ENCODE assay signal across 30 cellular contexts in genomic region chr6:42834056-42834455, GRCh38.
"Had no signal": no experiment of that assay in that cellular context is flagged by ENCODE, and none has a peak within 500 bp of the region (broad histone marks: within the 10 kb centered on the region; RNA-seq: fewer than 3 reads in every experiment).

No MANE protein-coding gene starts in this region.

- H3K4me1 Mint-ChIP-seq: nephron, neural crest cell had no signal

- DNase-seq: hypothalamus; immature natural killer cell; kidney; left colon; left lung; lower lobe of right lung; mammary epithelial cell; mesenchymal stem cell; naive thymus-derived CD8-positive, alpha-beta T cell; nucleus accumbens; pancreas; posterior cingulate gyrus; retina; right cardiac atrium; stimulated activated CD4-positive, alpha-beta T cell treated with anti-CD3 and anti-CD28 coated beads, Interleukin-12 subunit alpha, Interleukin-12 subunit beta, amount 100 ng/mL, for 4 hours; stimulated activated CD4-positive, alpha-beta T cell treated with anti-CD3 and anti-CD28 coated beads, Interleukin-15, amount 100 ng/mL, for 24 hours; stimulated activated CD4-positive, alpha-beta T cell treated with anti-CD3 and anti-CD28 coated beads, Interleukin-2, amount 100 ng/mL, for 24 hours; stimulated activated CD4-positive, alpha-beta T cell treated with anti-CD3 and anti-CD28 coated beads, Interleukin-4, amount 100 ng/mL, for 1 hour; stimulated activated naive CD4-positive, alpha-beta T cell; tibial artery; uterus had no signal

- H3K9me3 ChIP-seq: left lung, lower lobe of right lung, pancreas, prostate gland, suprapubic skin, thoracic aorta, tibial artery, uterus had no signal

- H3K4me3 ChIP-seq: left lung, lower lobe of right lung, pancreas, prostate gland, skin epidermis, suprapubic skin, thoracic aorta, tibial artery, uterus had no signal

- H3K27ac Mint-ChIP-seq: nephron; stimulated activated naive CD8-positive, alpha-beta T cell treated with anti-CD3 and anti-CD28 coated beads, Interleukin-15, Interleukin-2, amounts not matched to agents 100 ng/mL and 50 ng/mL, for 24 hours; type B pancreatic cell had no signal

- H3K36me3 ChIP-seq: uterus had no signal

- H3K27ac ChIP-seq: left lung, lower lobe of right lung, pancreas, prostate gland, skin epidermis, suprapubic skin, thoracic aorta, uterus had no signal

- H3K27me3 ChIP-seq: left lung, pancreas, suprapubic skin, tibial artery, uterus had no signal

- H3K4me1 ChIP-seq: left lung, pancreas, prostate gland, suprapubic skin, uterus had no signal

- H3K4me3 Mint-ChIP-seq: immature natural killer cell; naive thymus-derived CD8-positive, alpha-beta T cell; nephron; neural crest cell; stimulated activated naive CD8-positive, alpha-beta T cell treated with anti-CD3 and anti-CD28 coated beads, Interleukin-15, Interleukin-2, amounts not matched to agents 100 ng/mL and 50 ng/mL, for 24 hours; type B pancreatic cell had no signal

- H3K27me3 Mint-ChIP-seq: naive thymus-derived CD8-positive, alpha-beta T cell; stimulated activated naive CD8-positive, alpha-beta T cell treated with anti-CD3 and anti-CD28 coated beads, Interleukin-15, Interleukin-2, amounts not matched to agents 100 ng/mL and 50 ng/mL, for 24 hours; type B pancreatic cell had no signal

- H3K9me3 Mint-ChIP-seq: immature natural killer cell; naive thymus-derived CD8-positive, alpha-beta T cell; nephron; neural crest cell; stimulated activated naive CD8-positive, alpha-beta T cell treated with anti-CD3 and anti-CD28 coated beads, Interleukin-15, Interleukin-2, amounts not matched to agents 100 ng/mL and 50 ng/mL, for 24 hours; type B pancreatic cell had no signal

- ATAC-seq: left colon; left lung; lower lobe of right lung; naive thymus-derived CD8-positive, alpha-beta T cell; pancreas; right cardiac atrium; sciatic nerve had no signal
